Comparison of ENCODE assay signal across 8 cellular contexts in genomic region chr3:32391643-32392529, GRCh38. TPM values are rescaled to one million over a fixed set of nuclear protein-coding genes. Genes with fewer than 3 reads are reported as not detected.
DNase-seq lines count a peak whose midpoint lies in the region.

CMTM7 (plus strand) TSS chr3:32391853; CDS start chr3:32391907, 54 bp downstream.

- DNase-seq in EL, result peak; percentile 74
- DNase-seq in H4 (ENCODE audit: low spot score), result peak; percentile 35
- peak; percentile 10 to 15 for DNase-seq in NCI-H1930 (lab: John Stamatoyannopoulos, UW)
- DNase-seq in activated CD4-positive, alpha-beta T cell treated with anti-CD3 and anti-CD28 coated beads, Interleukin-2, amount 50 U/mL, for 24 hours (ENCODE audit: low read depth in 1 of 2, low spot score in 1 of 2), result peak; percentile 17 to 39
- DNase-seq in effector CD4-positive, alpha-beta T cell, result peak; percentile 29
- DNase-seq in medulla oblongata (ENCODE audit: extremely low spot score), result peak; percentile 41
- peak; percentile 30 for DNase-seq in stimulated activated CD8-positive, alpha-beta memory T cell treated with anti-CD3 and anti-CD28 coated beads, Interleukin-7, amount 100 ng/mL, for 24 hours (ENCODE audit: low read depth)
- no peak for DNase-seq in cerebellar nuclear complex (lab: John Stamatoyannopoulos, UW)

RNA-seq across cellular contexts. Expression of gene CMTM7, which starts in this region (rescaled TPM):
- 5.5 and 7.1 TPM in 2 replicates for total RNA-seq in H4 (2014; rRNA removed; shearing (Covaris generic))

Comparison
In these comparisons a context has a peak if more than half of its experiments do, and no peak if none do; other contexts are left out.
1. DNase-seq: peak in EL (single experiment), H4 (single experiment), NCI-H1930 (2 of 2), activated CD4-positive, alpha-beta T cell treated with anti-CD3 and anti-CD28 coated beads, Interleukin-2, amount 50 U/mL, for 24 hours (2 of 2), effector CD4-positive, alpha-beta T cell (single experiment), medulla oblongata (single experiment) and stimulated activated CD8-positive, alpha-beta memory T cell treated with anti-CD3 and anti-CD28 coated beads, Interleukin-7, amount 100 ng/mL, for 24 hours (single experiment); none in cerebellar nuclear complex (0 of 2).